In the genomic region with DNA sequence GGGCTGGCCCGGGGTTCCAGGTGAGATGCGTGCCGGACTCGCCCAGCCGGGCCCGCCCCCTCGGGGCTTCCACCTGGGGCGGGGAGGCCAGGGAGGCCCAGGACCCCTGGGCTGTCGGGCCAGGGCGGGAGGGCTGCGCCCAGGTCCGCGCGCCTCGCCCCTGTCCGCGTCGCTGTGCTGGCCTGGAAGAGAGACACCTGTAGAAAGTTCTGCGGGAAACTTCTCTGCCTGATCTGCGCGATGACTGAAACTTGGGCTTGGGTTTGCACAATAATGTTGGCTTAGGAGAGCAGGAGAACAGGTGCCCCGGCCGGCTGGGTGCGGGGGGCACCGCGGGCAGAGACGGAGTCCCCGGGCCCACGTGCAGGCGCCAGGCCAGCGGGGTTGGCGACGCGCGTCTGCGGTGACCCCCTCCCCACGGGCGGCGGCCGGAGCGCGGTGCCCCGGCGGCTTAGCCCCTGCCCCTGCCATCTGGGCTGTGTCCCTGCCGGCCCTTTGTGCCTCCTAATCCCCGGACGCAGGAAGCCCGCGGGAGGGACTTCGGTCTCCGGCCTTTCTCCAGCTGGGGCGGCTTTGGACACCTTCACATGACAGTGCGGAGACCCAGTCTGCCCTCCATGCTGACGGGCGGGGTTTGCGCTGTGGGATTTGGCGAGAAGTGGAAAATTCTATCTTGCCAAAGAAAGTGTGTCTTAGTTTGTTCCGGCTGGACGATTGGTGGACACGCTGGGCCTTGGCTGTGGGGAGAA, we compare ENCODE assay signal across 8 cellular contexts. TPM values are rescaled to one million over a fixed set of nuclear protein-coding genes. Genes with fewer than 3 reads are reported as not detected.
DNase-seq lines count a peak whose midpoint lies in the region; ATAC-seq, FAIRE-seq and TF ChIP-seq lines count a peak whose summit lies in the region.

No MANE protein-coding gene starts in this region.

- no peaks in the 10 kb centered on the region for H3K9me3 ChIP-seq in body of pancreas

- DNase-seq in body of pancreas (peak; percentile 56 to 67 (median 62)), memory B cell (ENCODE audit: low spot score in 2 of 2) (no peak), MV-4-11 (lab: John Stamatoyannopoulos, UW) (no peak), NCI-H2227 treated with DMSO at 0.1 percent for 48 hours (lab: John Stamatoyannopoulos, UW) (no peak), HTR-8/SVneo (ENCODE audit: insufficient read length, low spot score) (no peak)

- ATAC-seq in GM18498 (IDR thresholded peaks at IDR 0.05; ENCODE audit: unreplicated experiment) (peak; percentile 6), HG03457 (IDR thresholded peaks at IDR 0.05; ENCODE audit: unreplicated experiment) (peak; percentile 6), body of pancreas (peak; percentile 22), memory B cell (ENCODE audit: low read depth) (peak; percentile 10), HG03097 (IDR thresholded peaks at IDR 0.05; ENCODE audit: low FRiP score, unreplicated experiment) (no peak)

- no peak for TF ChIP-seq CTCF in body of pancreas (IDR thresholded peaks at IDR 0.05)

- FAIRE-seq in HTR-8/SVneo (lab: Jason Lieb, UNC), result no peak

- no peaks in the 10 kb centered on the region for H3K9me3 Mint-ChIP-seq in memory B cell

- intact Hi-C loops in body of pancreas (cut with DNase I), result no loop called here

- peaks cover 3% of the 10 kb centered on the region for H3K4me1 Mint-ChIP-seq in memory B cell

- H3K4me3 ChIP-seq in body of pancreas, result peak overlapping the region; percentile 24 to 66

- peak in 1 of 3 donors; percentile 52 for TF ChIP-seq POLR2A in body of pancreas (IDR thresholded peaks at IDR 0.05)

- no peaks in the 10 kb centered on the region for H3K27me3 Mint-ChIP-seq in memory B cell

- peaks cover 48% of the 10 kb centered on the region for H3K4me1 ChIP-seq in body of pancreas

- H3K4me3 Mint-ChIP-seq in memory B cell, result peak overlapping the region; percentile 74

- H3K27ac Mint-ChIP-seq in memory B cell, result no peak overlapping the region

- no peaks in the 10 kb centered on the region for H3K36me3 Mint-ChIP-seq in memory B cell

- peak overlapping the region; percentile 83 to 96 (median 92) for H3K27ac ChIP-seq in body of pancreas

- WGBS in body of pancreas, 2 donors, result 0% methylated on average over 7 to 52 of the region's 60 CpGs

- no peaks in the 10 kb centered on the region for H3K36me3 ChIP-seq in body of pancreas (replicated peaks in 1 of 2; ENCODE audit: insufficient read depth in 1 of 2, low read depth in 2 of 2)

- H3K27me3 ChIP-seq in body of pancreas, result no peaks in the 10 kb centered on the region

RNA-seq across cellular contexts. Expression of a gene that starts 0.5 kb away (rescaled TPM):
- total RNA-seq in body of pancreas, result 100 to 1,000 TPM; 113 to 251 TPM

RNA-seq across cellular contexts. Expression of a gene that starts 9.7 kb away (rescaled TPM):
- total RNA-seq in body of pancreas, result 100 to 1,000 TPM in 1 of 2 donors, 10 to 100 TPM in 1; 63.8 to 123 TPM

RNA-seq across cellular contexts. Expression of a gene that starts 10.6 kb away (rescaled TPM):
- total RNA-seq in body of pancreas, result 10 to 100 TPM in 1 of 2 donors, 1 to 10 TPM in 1; 9.1 to 16.2 TPM

Comparison
In these comparisons a context has a peak if more than half of its experiments do, and no peak if none do; other contexts are left out.
1. DNase-seq: peak in body of pancreas (4 of 4); none in memory B cell (0 of 2), MV-4-11 (single experiment), NCI-H2227 treated with DMSO at 0.1 percent for 48 hours (single experiment) and HTR-8/SVneo (single experiment).